In genomic region chr17:75045946-75046582, GRCh38 we compare ENCODE assay signal across 8 cellular contexts. TPM values are rescaled to one million over a fixed set of nuclear protein-coding genes. Genes with fewer than 3 reads are reported as not detected.
DNase-seq lines count a peak whose midpoint lies in the region; ATAC-seq and TF ChIP-seq lines count a peak whose summit lies in the region.
"Not testable (repeated sequence)": the region's sequence is repeated elsewhere in the genome, so short reads cannot be mapped to it uniquely, and the experiment has no call there.

No MANE protein-coding gene starts in this region.

- TF ChIP-seq POLR2A in transverse colon (IDR thresholded peaks at IDR 0.05), result not testable (repeated sequence)

- not testable (repeated sequence) for H3K36me3 Mint-ChIP-seq in HFFc6 (ENCODE audit: low read depth); T-helper 2 cell treated with Interferon-gamma antibody and Interleukin-4, amounts not matched to agents 5 μg/mL and 100 μg/mL, for 36 hours (ENCODE audit: low read depth)
- H3K36me3 Mint-ChIP-seq in brain, result peaks cover 29% of the 10 kb centered on the region

- H3K4me1 Mint-ChIP-seq in HFFc6 (ENCODE audit: low read depth) (peaks cover 34% of the 10 kb centered on the region), brain (peaks cover 51% of the 10 kb centered on the region)
- peaks cover 29% of the 10 kb centered on the region for H3K4me1 Mint-ChIP-seq in T-helper 2 cell treated with Interferon-gamma antibody and Interleukin-4, amounts not matched to agents 5 μg/mL and 100 μg/mL, for 36 hours (ENCODE audit: low read depth)

- peak; percentile 49 for DNase-seq in GM04503 (ENCODE audit: low read depth)
- peak; percentile 84 for DNase-seq in HFFc6
- peak; percentile 55 for DNase-seq in M059J (ENCODE audit: low read depth)
- DNase-seq in T-helper 2 cell treated with Interferon-gamma antibody and Interleukin-4, amounts not matched to agents 5 μg/mL and 100 μg/mL, for 36 hours (ENCODE audit: low spot score); left ventricle myocardium superior: not testable (repeated sequence)
- DNase-seq in non-pigmented ciliary epithelial cell (ENCODE audit: low read depth), result peak; percentile 52
- DNase-seq in transverse colon, result peak; percentile 62

- peaks cover 0 to 11% (median 4%) of the 10 kb centered on the region in 4 donors for H3K36me3 ChIP-seq in transverse colon

- TF ChIP-seq CTCF in HFFc6 (IDR thresholded peaks at IDR 0.05); brain (conservative IDR thresholded peaks at IDR 0.05); transverse colon (IDR thresholded peaks at IDR 0.05): not testable (repeated sequence)

- not testable (repeated sequence) for TF ChIP-seq EP300 in transverse colon (IDR thresholded peaks at IDR 0.05; ENCODE audit: low read depth)

- H3K9me3 ChIP-seq in transverse colon, result not testable (repeated sequence)

- not testable (repeated sequence) for H3K27me3 ChIP-seq in transverse colon

- in situ Hi-C loops in transverse colon (cut with MboI; ENCODE audit: low pct_ligation_motif_present in 1 of 4, low pct_unique_long_range_greater_than_20kb in 1 of 4, low sequenced_read_pairs in 3 of 4), result not testable (repeated sequence)

- not testable (repeated sequence) for H3K9me3 Mint-ChIP-seq in HFFc6; T-helper 2 cell treated with Interferon-gamma antibody and Interleukin-4, amounts not matched to agents 5 μg/mL and 100 μg/mL, for 36 hours; brain

- intact Hi-C loops in left ventricle myocardium superior (cut with micrococcal nuclease); transverse colon (cut with DNase I; ENCODE audit: low total_unique reads): not testable (repeated sequence)

- H3K4me1 ChIP-seq in transverse colon, result peaks cover 12 to 30% (median 23%) of the 10 kb centered on the region in 4 donors

- H3K27ac Mint-ChIP-seq in HFFc6 (peak overlapping the region; percentile 97), brain (peak overlapping the region; percentile 92 to 98 (median 96))
- H3K27ac Mint-ChIP-seq in T-helper 2 cell treated with Interferon-gamma antibody and Interleukin-4, amounts not matched to agents 5 μg/mL and 100 μg/mL, for 36 hours, result peak overlapping the region; percentile 91

- peak overlapping the region; percentile 66 to 98 (median 78) for H3K4me3 ChIP-seq in transverse colon

- H3K4me3 Mint-ChIP-seq in HFFc6, result peak overlapping the region; percentile 98
- peak overlapping the region; percentile 97 for H3K4me3 Mint-ChIP-seq in T-helper 2 cell treated with Interferon-gamma antibody and Interleukin-4, amounts not matched to agents 5 μg/mL and 100 μg/mL, for 36 hours
- peak overlapping the region; percentile 97 to 99 (median 98) for H3K4me3 Mint-ChIP-seq in brain

- 16 to 70% methylated on average over 5 to 36 of the region's 36 CpGs for WGBS in transverse colon (ENCODE audit: low coverage in 1 of 2), 2 donors

- H3K27ac ChIP-seq in transverse colon, result peak overlapping the region; percentile 93 to 99 (median 98)

- H3K27me3 Mint-ChIP-seq in HFFc6 (ENCODE audit: insufficient read depth); T-helper 2 cell treated with Interferon-gamma antibody and Interleukin-4, amounts not matched to agents 5 μg/mL and 100 μg/mL, for 36 hours (ENCODE audit: low read depth); brain: not testable (repeated sequence)

- ATAC-seq in left ventricle myocardium superior, result peak; percentile 26

RNA-seq across cellular contexts. Expression of gene ATP5PD, which starts 0.7 kb away (rescaled TPM):
- total RNA-seq in HFFc6 (2021; fragmentation: NEBNext Ultra II Directional; extraction: Animal tissue kit (Norgen Biotek cat#: 25700)), result 100 to 1,000 TPM; 362 to 410 (median 386) TPM
- total RNA-seq in M059J (2014; rRNA removed; shearing (Covaris generic)), result 440 and 491 TPM in 2 replicates
- polyA plus RNA-seq in brain (ENCODE audit: insufficient read depth, low read depth, low replicate concordance), result 425 TPM
- total RNA-seq in left ventricle myocardium superior, result 937 TPM
- 100 to 1,000 TPM in 3 of 4 donors, 10 to 100 TPM in 1; 75.2 to 373 (median 245) TPM for total RNA-seq in transverse colon

RNA-seq across cellular contexts. Expression of gene KCTD2, which starts 1.0 kb away (rescaled TPM):
- 10 to 100 TPM; 20.3 to 24.0 (median 21.3) TPM for total RNA-seq in HFFc6 (2021; fragmentation: NEBNext Ultra II Directional; extraction: Animal tissue kit (Norgen Biotek cat#: 25700))
- 18.9 and 25.1 TPM in 2 replicates for total RNA-seq in M059J (2014; rRNA removed; shearing (Covaris generic))
- polyA plus RNA-seq in brain (ENCODE audit: insufficient read depth, low read depth, low replicate concordance), result 44.3 TPM
- 24.1 TPM for total RNA-seq in left ventricle myocardium superior
- total RNA-seq in transverse colon, result 10 to 100 TPM; 14.5 to 24.7 (median 19.7) TPM

RNA-seq across cellular contexts. Expression of gene MRPL58, which starts 33.6 kb away (rescaled TPM):
- 10 to 100 TPM; 39.2 to 50.6 (median 47.8) TPM for total RNA-seq in HFFc6 (2021; fragmentation: NEBNext Ultra II Directional; extraction: Animal tissue kit (Norgen Biotek cat#: 25700))
- total RNA-seq in M059J (2014; rRNA removed; shearing (Covaris generic)), result 55.7 and 65.0 TPM in 2 replicates
- polyA plus RNA-seq in brain (ENCODE audit: insufficient read depth, low read depth, low replicate concordance), result 36.7 TPM
- 51.5 TPM for total RNA-seq in left ventricle myocardium superior
- total RNA-seq in transverse colon, result 10 to 100 TPM in 2 of 4 donors, under 1 TPM in 1, not detected in 1; 1.00 to 41.3 (median 37.4) TPM

RNA-seq across cellular contexts. Expression of gene SLC16A5, which starts 41.7 kb away (rescaled TPM):
- 10 to 100 TPM; 13.9 to 25.0 (median 21.1) TPM for total RNA-seq in HFFc6 (2021; fragmentation: NEBNext Ultra II Directional; extraction: Animal tissue kit (Norgen Biotek cat#: 25700))
- 0.07 TPM in 1 of 2 replicates, not detected in the other for total RNA-seq in M059J (2014; rRNA removed; shearing (Covaris generic))
- polyA plus RNA-seq in brain (ENCODE audit: insufficient read depth, low read depth, low replicate concordance), result 0.27 TPM
- total RNA-seq in left ventricle myocardium superior (7.2 TPM), transverse colon (10 to 100 TPM; 65.9 to 94.6 (median 79.5) TPM)

RNA-seq across cellular contexts. Expression of gene CDR2L, which starts 58.6 kb away (rescaled TPM):
- total RNA-seq in HFFc6 (2021; fragmentation: NEBNext Ultra II Directional; extraction: Animal tissue kit (Norgen Biotek cat#: 25700)), result 10 to 100 TPM; 27.5 to 35.8 (median 30.4) TPM
- total RNA-seq in M059J (2014; rRNA removed; shearing (Covaris generic)), result 7.0 and 13.6 TPM in 2 replicates
- 26.6 TPM for polyA plus RNA-seq in brain (ENCODE audit: insufficient read depth, low read depth, low replicate concordance)
- 18.3 TPM for total RNA-seq in left ventricle myocardium superior
- total RNA-seq in transverse colon, result 1 to 10 TPM; 2.0 to 5.6 (median 3.6) TPM
